3 cellular contexts compared by ENCODE assay signal in genomic region chr13:72508392-72508791, GRCh38.
TF ChIP-seq lines count a peak whose summit lies in the region.

No MANE protein-coding gene starts in this region.

TF ChIP-seq in liver, 16 proteins besides CTCF, POLR2A, EP300 and RAD21 (continued from another document):
- TF ChIP-seq REST (IDR thresholded peaks at IDR 0.05) (no peak), YY1 (IDR thresholded peaks at IDR 0.05) (no peak), TAF1 (conservative IDR thresholded peaks at IDR 0.05) (no peak), EGR1 (IDR thresholded peaks at IDR 0.05; ENCODE audit: low read depth in 2 of 2) (no peak), SP1 (IDR thresholded peaks at IDR 0.05) (no peak), HNF4G (IDR thresholded peaks at IDR 0.05) (no peak), MAX (IDR thresholded peaks at IDR 0.05) (no peak), JUND (IDR thresholded peaks at IDR 0.05) (no peak), RXRA (IDR thresholded peaks at IDR 0.05) (no peak), NR2F2 (IDR thresholded peaks at IDR 0.05) (no peak), FOXA1 (IDR thresholded peaks at IDR 0.05) (no peak), GABPA (IDR thresholded peaks at IDR 0.05 in 1 of 2, conservative IDR thresholded peaks at IDR 0.05 in 1 of 2) (no peak), FOXA2 (IDR thresholded peaks at IDR 0.05) (no peak)
- TF ChIP-seq, protein P1, sequence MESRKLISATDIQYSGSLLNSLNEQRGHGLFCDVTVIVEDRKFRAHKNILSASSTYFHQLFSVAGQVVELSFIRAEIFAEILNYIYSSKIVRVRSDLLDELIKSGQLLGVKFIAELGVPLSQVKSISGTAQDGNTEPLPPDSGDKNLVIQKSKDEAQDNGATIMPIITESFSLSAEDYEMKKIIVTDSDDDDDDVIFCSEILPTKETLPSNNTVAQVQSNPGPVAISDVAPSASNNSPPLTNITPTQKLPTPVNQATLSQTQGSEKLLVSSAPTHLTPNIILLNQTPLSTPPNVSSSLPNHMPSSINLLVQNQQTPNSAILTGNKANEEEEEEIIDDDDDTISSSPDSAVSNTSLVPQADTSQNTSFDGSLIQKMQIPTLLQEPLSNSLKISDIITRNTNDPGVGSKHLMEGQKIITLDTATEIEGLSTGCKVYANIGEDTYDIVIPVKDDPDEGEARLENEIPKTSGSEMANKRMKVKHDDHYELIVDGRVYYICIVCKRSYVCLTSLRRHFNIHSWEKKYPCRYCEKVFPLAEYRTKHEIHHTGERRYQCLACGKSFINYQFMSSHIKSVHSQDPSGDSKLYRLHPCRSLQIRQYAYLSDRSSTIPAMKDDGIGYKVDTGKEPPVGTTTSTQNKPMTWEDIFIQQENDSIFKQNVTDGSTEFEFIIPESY (IDR thresholded peaks at IDR 0.05): no peak
- TF ChIP-seq, protein P2, sequence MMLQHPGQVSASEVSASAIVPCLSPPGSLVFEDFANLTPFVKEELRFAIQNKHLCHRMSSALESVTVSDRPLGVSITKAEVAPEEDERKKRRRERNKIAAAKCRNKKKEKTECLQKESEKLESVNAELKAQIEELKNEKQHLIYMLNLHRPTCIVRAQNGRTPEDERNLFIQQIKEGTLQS (IDR thresholded peaks at IDR 0.05): no peak

TF ChIP-seq in HepG2, 621 proteins besides CTCF, POLR2A, EP300 and RAD21:
- TF ChIP-seq, protein P3, sequence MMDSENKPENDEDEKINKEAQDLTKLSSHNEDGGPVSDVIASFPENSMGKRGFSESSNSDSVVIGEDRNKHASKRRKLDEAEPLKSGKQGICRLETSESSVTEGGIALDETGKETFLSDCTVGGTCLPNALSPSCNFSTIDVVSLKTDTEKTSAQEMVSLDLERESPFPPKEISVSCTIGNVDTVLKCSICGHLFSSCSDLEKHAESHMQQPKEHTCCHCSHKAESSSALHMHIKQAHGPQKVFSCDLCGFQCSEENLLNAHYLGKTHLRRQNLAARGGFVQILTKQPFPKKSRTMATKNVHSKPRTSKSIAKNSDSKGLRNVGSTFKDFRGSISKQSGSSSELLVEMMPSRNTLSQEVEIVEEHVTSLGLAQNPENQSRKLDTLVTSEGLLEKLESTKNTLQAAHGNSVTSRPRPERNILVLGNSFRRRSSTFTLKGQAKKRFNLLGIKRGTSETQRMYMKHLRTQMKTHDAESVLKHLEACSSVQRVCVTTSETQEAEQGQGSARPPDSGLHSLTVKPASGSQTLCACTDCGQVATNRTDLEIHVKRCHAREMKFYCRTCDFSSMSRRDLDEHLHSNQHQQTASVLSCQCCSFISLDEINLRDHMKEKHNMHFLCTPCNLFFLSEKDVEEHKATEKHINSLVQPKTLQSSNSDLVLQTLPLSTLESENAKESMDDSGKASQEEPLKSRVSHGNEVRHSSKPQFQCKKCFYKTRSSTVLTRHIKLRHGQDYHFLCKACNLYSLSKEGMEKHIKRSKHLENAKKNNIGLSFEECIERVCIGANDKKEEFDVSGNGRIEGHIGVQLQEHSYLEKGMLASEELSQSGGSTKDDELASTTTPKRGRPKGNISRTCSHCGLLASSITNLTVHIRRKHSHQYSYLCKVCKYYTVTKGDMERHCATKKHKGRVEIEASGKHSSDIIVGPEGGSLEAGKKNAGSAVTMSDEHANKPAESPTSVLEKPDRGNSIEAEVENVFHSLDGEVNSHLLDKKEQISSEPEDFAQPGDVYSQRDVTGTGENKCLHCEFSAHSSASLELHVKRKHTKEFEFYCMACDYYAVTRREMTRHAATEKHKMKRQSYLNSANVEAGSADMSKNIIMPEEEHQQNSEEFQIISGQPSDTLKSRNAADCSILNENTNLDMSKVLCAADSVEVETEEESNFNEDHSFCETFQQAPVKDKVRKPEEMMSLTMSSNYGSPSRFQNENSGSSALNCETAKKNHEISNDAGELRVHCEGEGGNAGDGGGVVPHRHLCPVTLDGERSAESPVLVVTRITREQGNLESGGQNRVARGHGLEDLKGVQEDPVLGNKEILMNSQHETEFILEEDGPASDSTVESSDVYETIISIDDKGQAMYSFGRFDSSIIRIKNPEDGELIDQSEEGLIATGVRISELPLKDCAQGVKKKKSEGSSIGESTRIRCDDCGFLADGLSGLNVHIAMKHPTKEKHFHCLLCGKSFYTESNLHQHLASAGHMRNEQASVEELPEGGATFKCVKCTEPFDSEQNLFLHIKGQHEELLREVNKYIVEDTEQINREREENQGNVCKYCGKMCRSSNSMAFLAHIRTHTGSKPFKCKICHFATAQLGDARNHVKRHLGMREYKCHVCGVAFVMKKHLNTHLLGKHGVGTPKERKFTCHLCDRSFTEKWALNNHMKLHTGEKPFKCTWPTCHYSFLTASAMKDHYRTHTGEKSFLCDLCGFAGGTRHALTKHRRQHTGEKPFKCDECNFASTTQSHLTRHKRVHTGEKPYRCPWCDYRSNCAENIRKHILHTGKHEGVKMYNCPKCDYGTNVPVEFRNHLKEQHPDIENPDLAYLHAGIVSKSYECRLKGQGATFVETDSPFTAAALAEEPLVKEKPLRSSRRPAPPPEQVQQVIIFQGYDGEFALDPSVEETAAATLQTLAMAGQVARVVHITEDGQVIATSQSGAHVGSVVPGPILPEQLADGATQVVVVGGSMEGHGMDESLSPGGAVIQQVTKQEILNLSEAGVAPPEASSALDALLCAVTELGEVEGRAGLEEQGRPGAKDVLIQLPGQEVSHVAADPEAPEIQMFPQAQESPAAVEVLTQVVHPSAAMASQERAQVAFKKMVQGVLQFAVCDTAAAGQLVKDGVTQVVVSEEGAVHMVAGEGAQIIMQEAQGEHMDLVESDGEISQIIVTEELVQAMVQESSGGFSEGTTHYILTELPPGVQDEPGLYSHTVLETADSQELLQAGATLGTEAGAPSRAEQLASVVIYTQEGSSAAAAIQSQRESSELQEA (CRISPR knock-in tag; IDR thresholded peaks at IDR 0.05; ENCODE audit: not compliant biosample characterization): no peak
- no peak for TF ChIP-seq KLF6 (CRISPR knock-in tag; IDR thresholded peaks at IDR 0.05)

TF ChIP-seq in SK-N-SH, 30 proteins besides CTCF, POLR2A, EP300 and RAD21 (continued from another document):
- TF ChIP-seq FOXJ3 (CRISPR knock-in tag; IDR thresholded peaks at IDR 0.05): peak; percentile 46; the same call in 1 of the 2 replicates
- TF ChIP-seq GATA2 (CRISPR knock-in tag; IDR thresholded peaks at IDR 0.05): peak; percentile 86
- TF ChIP-seq FOXM1 (IDR thresholded peaks at IDR 0.05; ENCODE audit: low read depth): no peak
- TF ChIP-seq, protein P1 (IDR thresholded peaks at IDR 0.05; ENCODE audit: borderline replicate concordance, low read depth): no peak
TF ChIP-seq in SK-N-SH: peak in this region for 6.
